In genomic region chr14:82861321-82861720, GRCh38 we compare ENCODE assay signal across 4 cellular contexts.
"Had no signal": no experiment of that assay in that cellular context is flagged by ENCODE, and none has a peak within 500 bp of the region (broad histone marks: within the 10 kb centered on the region; RNA-seq: fewer than 3 reads in every experiment).

No MANE protein-coding gene starts in this region.

- H3K27ac ChIP-seq: HL-60, KMS-11 had no signal

- H3K9ac ChIP-seq: KMS-11 had no signal

- H3K4me3 ChIP-seq: K562 had no signal

- H3K4me2 ChIP-seq: KMS-11 had no signal

- ATAC-seq: HepG2, K562 had no signal
